Comparison of ENCODE assay signal across 8 cellular contexts in genomic region chr1:84300991-84301758, GRCh38.
DNase-seq lines count a peak whose midpoint lies in the region; ATAC-seq lines count a peak whose summit lies in the region.

Gene SAMD13, plus strand, starts transcription at chr1:84301708. Its CDS starts 1,527 bp downstream, at chr1:84303235.

- peak; percentile 39 for DNase-seq in AG08395 (ENCODE audit: low spot score)
- DNase-seq in NCI-H1105 (lab: John Stamatoyannopoulos, UW), result peak; percentile 81
- DNase-seq in SW480 (ENCODE audit: low spot score), result peak; percentile 46
- DNase-seq in caudate nucleus (lab: John Stamatoyannopoulos, UW), result peak in 54 of 61 donors; percentile 2 to 95 (median 55)
- peak; percentile 35 for DNase-seq in stimulated activated CD4-positive, alpha-beta T cell treated with anti-CD3 and anti-CD28 coated beads, Interleukin-1b, Interleukin-23, amount 100 ng/mL, for 48 hours

- ATAC-seq in GM19395 (IDR thresholded peaks at IDR 0.05; ENCODE audit: unreplicated experiment) (peak; percentile 43), HG03460 (IDR thresholded peaks at IDR 0.05; ENCODE audit: unreplicated experiment) (no peak)

- no peaks in the 10 kb centered on the region for H3K27me3 ChIP-seq in layer of hippocampus (ENCODE audit: control insufficient read depth, insufficient read depth, low read length)

- H3K27ac ChIP-seq in caudate nucleus (ENCODE audit: low read depth, low read length), result peak within 1 kb of the TSS; percentile 95
- H3K27ac ChIP-seq in layer of hippocampus (ENCODE audit: low read depth, low read length), result peak within 1 kb of the TSS; percentile 82
